10 cellular contexts compared by ENCODE assay signal in the genomic region with DNA sequence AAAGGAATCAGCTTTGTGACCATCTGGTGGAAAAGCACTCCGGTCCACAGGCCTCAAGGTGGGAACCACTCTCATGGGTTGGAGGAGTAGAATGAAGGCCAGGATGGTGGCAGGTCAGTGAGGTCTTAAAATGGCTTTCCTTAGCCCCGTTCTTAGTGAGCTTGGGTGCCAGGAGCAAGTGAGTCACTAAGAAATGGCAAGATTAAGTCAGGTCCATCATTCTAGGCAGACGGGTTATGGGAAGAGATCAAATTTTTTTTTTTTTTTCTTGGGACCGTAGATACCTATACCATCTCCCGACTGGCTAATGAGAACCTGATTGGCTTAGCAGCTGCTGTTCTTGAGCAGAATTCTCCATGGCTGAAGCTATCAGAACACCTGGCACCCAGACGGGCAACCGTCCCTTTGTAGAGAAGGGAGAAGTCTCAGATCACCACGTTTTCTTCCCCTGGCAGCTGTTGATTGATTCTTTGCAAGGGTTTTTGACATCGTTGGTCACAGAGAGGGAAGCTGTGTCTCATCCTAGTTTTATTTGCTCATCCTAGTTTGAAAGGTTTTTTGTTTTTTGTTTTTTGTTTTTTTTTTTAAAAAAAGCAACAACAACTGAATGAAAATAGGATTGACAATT.
DNase-seq lines count a peak whose midpoint lies in the region; ATAC-seq, FAIRE-seq and TF ChIP-seq lines count a peak whose summit lies in the region.
"Had no signal": no experiment of that assay in that cellular context is flagged by ENCODE, and none has a peak within 500 bp of the region (broad histone marks: within the 10 kb centered on the region; RNA-seq: fewer than 3 reads in every experiment).

No MANE protein-coding gene starts in this region.

- H3K4me3 ChIP-seq in A673 (ENCODE audit: low read depth, low read length, poor library complexity, severe bottlenecking) (no peak overlapping the region), astrocyte (ENCODE audit: insufficient read depth, low read depth, low read length) (no peak overlapping the region)

- POLR2A ChIA-PET in A673 (lab: Charles Lee; ENCODE audit: low non-redundant PET) = interaction anchor here (0.6 kb wide), 1 partner anchor 320 kb away, joined by 3 read pairs; no protein-coding TSS in a partner anchor

- H3K4me3 Mint-ChIP-seq in astrocyte (ENCODE audit: unreplicated experiment) (no peak overlapping the region), nephron (no peak overlapping the region)

- peaks cover 9% of the 10 kb centered on the region for H3K36me3 Mint-ChIP-seq in astrocyte (ENCODE audit: low read depth, unreplicated experiment)
- H3K36me3 Mint-ChIP-seq in nephron (ENCODE audit: low read depth) = peaks cover 30% of the 10 kb centered on the region

- no TSS peak for BruUV-seq in A673 (replicated peaks; lab: Mats Ljungman, UMichigan)

- H3K27me3 ChIP-seq in A673 (replicated peaks; ENCODE audit: insufficient read depth, low read depth, low read length, poor library complexity) (no peaks in the 10 kb centered on the region), astrocyte (ENCODE audit: insufficient read depth, low read length) (no peaks in the 10 kb centered on the region)

- ATAC-seq in left lobe of liver = no peak

- H3K4me1 ChIP-seq in A673 (ENCODE audit: insufficient read depth, low read length, poor library complexity, severe bottlenecking) = peaks cover 31% of the 10 kb centered on the region
- peaks cover 47% of the 10 kb centered on the region for H3K4me1 ChIP-seq in astrocyte (ENCODE audit: insufficient read depth, low read length)

- no peaks in the 10 kb centered on the region for H3K36me3 ChIP-seq in A673 (ENCODE audit: insufficient read depth, low read length, poor library complexity, severe bottlenecking)
- H3K36me3 ChIP-seq in astrocyte (ENCODE audit: insufficient read depth, low read length) = no peaks in the 10 kb centered on the region

- H3K4me1 Mint-ChIP-seq in astrocyte (ENCODE audit: low read depth, unreplicated experiment) (peaks cover 86% of the 10 kb centered on the region), nephron (peaks cover 68% of the 10 kb centered on the region)

- H3K9me3 ChIP-seq in A673 (ENCODE audit: low read depth, low read length, poor library complexity, severe bottlenecking) = no peaks in the 10 kb centered on the region
- H3K9me3 ChIP-seq in astrocyte (ENCODE audit: insufficient read depth, low read depth, low read length) = no peaks in the 10 kb centered on the region

- TF ChIP-seq CTCF in A673 (conservative IDR thresholded peaks at IDR 0.05; ENCODE audit: low read depth, low read length) = no peak
- no peak for TF ChIP-seq CTCF in astrocyte (IDR thresholded peaks at IDR 0.05; ENCODE audit: insufficient read depth, low read depth, low read length)
- TF ChIP-seq CTCF in nephron (IDR thresholded peaks at IDR 0.05; ENCODE audit: unreplicated experiment in 3 of 3) = no peak

- FAIRE-seq in astrocyte (lab: Jason Lieb, UNC) = no peak

- DNase-seq in A673 (ENCODE audit: low spot score) (peak; percentile 6), NCI-H1105 (lab: John Stamatoyannopoulos, UW) (peak; percentile 48), astrocyte (ENCODE audit: low read depth) (peak; percentile 34), ecto neural progenitor cell (ENCODE audit: low spot score) (no peak), EL (no peak), H4 (ENCODE audit: low spot score) (no peak), left lobe of liver (ENCODE audit: low spot score) (no peak)
- DNase-seq: activated CD4-positive, alpha-beta T cell treated with anti-CD3 and anti-CD28 coated beads for 48 hours had no signal

- intact Hi-C loops in A673 (cut with micrococcal nuclease; ENCODE audit: unreplicated experiment) = no loop called here

- CTCF ChIA-PET in A673 (lab: Charles Lee) = no interaction called here

- no peak overlapping the region for H3K9ac ChIP-seq in astrocyte (ENCODE audit: low read length)

- no peak overlapping the region for H3K4me2 ChIP-seq in astrocyte (ENCODE audit: low read length)

- H3K9me3 Mint-ChIP-seq in astrocyte (ENCODE audit: unreplicated experiment) (peaks cover 1% of the 10 kb centered on the region), nephron (no peaks in the 10 kb centered on the region)

- H3K27me3 Mint-ChIP-seq in astrocyte (ENCODE audit: low read depth, unreplicated experiment) = no peaks in the 10 kb centered on the region
- no peaks in the 10 kb centered on the region for H3K27me3 Mint-ChIP-seq in nephron (ENCODE audit: low read depth)

- H3K79me2 ChIP-seq in astrocyte (ENCODE audit: insufficient read depth, low read length) = peaks cover 5% of the 10 kb centered on the region

- H2AFZ ChIP-seq in astrocyte (ENCODE audit: low read depth, low read length) = no peak overlapping the region

- no peaks in the 10 kb centered on the region for H4K20me1 ChIP-seq in astrocyte (ENCODE audit: insufficient read depth, low read length)

- peak overlapping the region; percentile 79 for H3K27ac Mint-ChIP-seq in astrocyte (ENCODE audit: unreplicated experiment)
- H3K27ac Mint-ChIP-seq in nephron = peak overlapping the region; percentile 33 to 76 (median 72)

- H3K27ac ChIP-seq in A673 (ENCODE audit: low read depth, low read length, poor library complexity, severe bottlenecking) (peak overlapping the region; percentile 56), astrocyte (ENCODE audit: low read depth, low read length) (peak overlapping the region; percentile 32)
- H3K27ac ChIP-seq: C4-2B had no signal

Comparison
In these comparisons a context has a peak if more than half of its experiments do, and no peak if none do; other contexts are left out.
1. DNase-seq: peak in A673 (single experiment), NCI-H1105 (single experiment) and astrocyte (single experiment); none in ecto neural progenitor cell (single experiment), EL (single experiment), H4 (single experiment) and left lobe of liver (single experiment).